23 cellular contexts compared by ENCODE assay signal in genomic region chr6:15076565-15076964, GRCh38.
DNase-seq lines count a peak whose midpoint lies in the region; ATAC-seq and TF ChIP-seq lines count a peak whose summit lies in the region.
"Had no signal": no experiment of that assay in that cellular context is flagged by ENCODE, and none has a peak within 500 bp of the region (broad histone marks: within the 10 kb centered on the region; RNA-seq: fewer than 3 reads in every experiment).

No MANE protein-coding gene starts in this region.

- H3K4me1 Mint-ChIP-seq in GM23338 (peaks cover 34% of the 10 kb centered on the region), glutamatergic neuron (ENCODE audit: low read depth, unreplicated experiment) (peaks cover 15% of the 10 kb centered on the region)
- H3K4me1 Mint-ChIP-seq: CD4-positive, CD25-positive, alpha-beta regulatory T cell had no signal

- H3K4me1 ChIP-seq in GM23338 (ENCODE audit: insufficient read depth) (peaks cover 31% of the 10 kb centered on the region), OCI-LY3 (ENCODE audit: low read length) (peaks cover 10% of the 10 kb centered on the region), OCI-LY7 (ENCODE audit: insufficient read depth, low read length, poor library complexity, severe bottlenecking) (no peaks in the 10 kb centered on the region)
- H3K4me1 ChIP-seq: BLaER1, Peyer's patch had no signal

- H3K36me3 ChIP-seq in GM23338 (ENCODE audit: insufficient read depth) (no peaks in the 10 kb centered on the region), OCI-LY3 (replicated peaks; ENCODE audit: low read depth, low read length) (no peaks in the 10 kb centered on the region), OCI-LY7 (ENCODE audit: insufficient read depth, low read length) (no peaks in the 10 kb centered on the region)
- H3K36me3 ChIP-seq: BLaER1, Peyer's patch had no signal

- CTCF ChIA-PET in OCI-LY7 (lab: Charles Lee; ENCODE audit: unreplicated experiment) = no interaction called here

- no peak overlapping the region for H3K4me3 Mint-ChIP-seq in GM23338
- H3K4me3 Mint-ChIP-seq in glutamatergic neuron (ENCODE audit: unreplicated experiment) = peak overlapping the region; percentile 36
- H3K4me3 Mint-ChIP-seq: CD4-positive, CD25-positive, alpha-beta regulatory T cell had no signal

- H2AFZ ChIP-seq in GM23338 (0 out of 2 replicates have a peak overlapping the region, but pooled peaks have one; percentile 23), OCI-LY3 (ENCODE audit: low read depth, low read length) (no peak overlapping the region), OCI-LY7 (ENCODE audit: low read length) (no peak overlapping the region)

- H3K4me2 ChIP-seq in GM23338 = no peak overlapping the region
- peak overlapping the region; percentile 55; the same call in 1 of the 2 replicates for H3K4me2 ChIP-seq in OCI-LY3 (ENCODE audit: low read length)
- H3K4me2 ChIP-seq in OCI-LY7 (ENCODE audit: low read length) = no peak overlapping the region
- H3K4me2 ChIP-seq: BLaER1, SK-N-SH had no signal

- H3K9me2 ChIP-seq in GM23338 (ENCODE audit: insufficient read depth) = no peaks in the 10 kb centered on the region
- H3K9me2 ChIP-seq in OCI-LY7 (ENCODE audit: insufficient read depth, low read length) = no peaks in the 10 kb centered on the region
- H3K9me2 ChIP-seq: SK-N-SH had no signal

- no peak overlapping the region for H3K9ac ChIP-seq in OCI-LY3 (ENCODE audit: low read length)
- H3K9ac ChIP-seq: BLaER1, SK-N-SH had no signal

- H3K9me3 ChIP-seq in OCI-LY3 (ENCODE audit: insufficient read depth, low read length) = no peaks in the 10 kb centered on the region
- no peaks in the 10 kb centered on the region for H3K9me3 ChIP-seq in OCI-LY7 (ENCODE audit: low read length)
- H3K9me3 ChIP-seq: BLaER1, Peyer's patch, SK-N-SH had no signal

- intact Hi-C loops in OCI-LY7 (cut with micrococcal nuclease; ENCODE audit: unreplicated experiment) = no loop called here

- no peak overlapping the region for H3K4me3 ChIP-seq in GM23338
- H3K4me3 ChIP-seq in OCI-LY3 (ENCODE audit: low read length) = no peak overlapping the region
- H3K4me3 ChIP-seq in OCI-LY7 (ENCODE audit: low read depth, low read length, poor library complexity, severe bottlenecking) = no peak overlapping the region
- H3K4me3 ChIP-seq: BLaER1, Peyer's patch had no signal

- TF ChIP-seq CTCF in GM23338 (conservative IDR thresholded peaks at IDR 0.05; ENCODE audit: low read depth in 2 of 2) (no peak), OCI-LY3 (IDR thresholded peaks at IDR 0.05; ENCODE audit: low read depth, low read length) (no peak), glutamatergic neuron (IDR thresholded peaks at IDR 0.05; ENCODE audit: partially characterized antibody, unreplicated experiment) (no peak), OCI-LY7 (conservative IDR thresholded peaks at IDR 0.05; ENCODE audit: low read length) (no peak)

- H3K36me3 Mint-ChIP-seq in GM23338 (ENCODE audit: low read depth) = peaks cover 4% of the 10 kb centered on the region; the same call in 2 of the 3 replicates
- no peaks in the 10 kb centered on the region for H3K36me3 Mint-ChIP-seq in glutamatergic neuron (ENCODE audit: unreplicated experiment)
- H3K36me3 Mint-ChIP-seq: CD4-positive, CD25-positive, alpha-beta regulatory T cell had no signal

- H3K27ac ChIP-seq in GM23338 (ENCODE audit: low read depth) (no peak overlapping the region), OCI-LY3 (ENCODE audit: low read length) (no peak overlapping the region), OCI-LY7 (ENCODE audit: low read depth, low read length, poor library complexity, severe bottlenecking) (no peak overlapping the region)
- H3K27ac ChIP-seq: BLaER1, Peyer's patch had no signal

- H3F3A ChIP-seq in GM23338 (replicated peaks; ENCODE audit: low read depth) = no peaks in the 10 kb centered on the region; the same call in 1 of the 2 replicates

- H3K27me3 Mint-ChIP-seq in GM23338 (ENCODE audit: insufficient read depth, low read depth, poor library complexity) = peaks cover 11% of the 10 kb centered on the region
- peaks cover 3% of the 10 kb centered on the region for H3K27me3 Mint-ChIP-seq in glutamatergic neuron (ENCODE audit: unreplicated experiment)
- H3K27me3 Mint-ChIP-seq: CD4-positive, CD25-positive, alpha-beta regulatory T cell had no signal

- peaks cover 7% of the 10 kb centered on the region for H3K9me3 Mint-ChIP-seq in GM23338
- H3K9me3 Mint-ChIP-seq in glutamatergic neuron (ENCODE audit: unreplicated experiment) = peaks cover 4% of the 10 kb centered on the region
- H3K9me3 Mint-ChIP-seq: CD4-positive, CD25-positive, alpha-beta regulatory T cell had no signal

- H3K79me2 ChIP-seq in GM23338 (replicated peaks; ENCODE audit: insufficient read depth) (no peaks in the 10 kb centered on the region), OCI-LY3 (ENCODE audit: low read length) (no peaks in the 10 kb centered on the region), OCI-LY7 (ENCODE audit: insufficient read depth, low read depth, low read length) (no peaks in the 10 kb centered on the region)

- no peak for ATAC-seq in GM23338
- no peak for ATAC-seq in GM19397 (IDR thresholded peaks at IDR 0.05; ENCODE audit: unreplicated experiment)
- ATAC-seq: HepG2 had no signal

- H3K27ac Mint-ChIP-seq in GM23338 (no peak overlapping the region), glutamatergic neuron (ENCODE audit: unreplicated experiment) (peak overlapping the region; percentile 62)
- H3K27ac Mint-ChIP-seq: CD4-positive, CD25-positive, alpha-beta regulatory T cell had no signal

- BruUV-seq in OCI-LY7 (replicated peaks; lab: Mats Ljungman, UMichigan) = no TSS peak

- H3K27me3 ChIP-seq in GM23338 (ENCODE audit: insufficient read depth) (no peaks in the 10 kb centered on the region), OCI-LY3 (ENCODE audit: low read depth, low read length) (no peaks in the 10 kb centered on the region)
- H3K27me3 ChIP-seq: BLaER1, Peyer's patch had no signal

- H4K20me1 ChIP-seq in GM23338 (replicated peaks; ENCODE audit: insufficient read depth) (no peaks in the 10 kb centered on the region), OCI-LY3 (ENCODE audit: insufficient read depth, low read length) (no peaks in the 10 kb centered on the region), OCI-LY7 (ENCODE audit: insufficient read depth, low read length) (no peaks in the 10 kb centered on the region)
- H4K20me1 ChIP-seq: BLaER1 had no signal

- DNase-seq in GM23338 (ENCODE audit: low spot score) (no peak), glutamatergic neuron (no peak), retina (peak; percentile 16), OCI-LY7 (ENCODE audit: low spot score) (no peak), NCI-H510A treated with DMSO at 0.1 percent for 48 hours (lab: John Stamatoyannopoulos, UW) (no peak)
- DNase-seq: CD4-positive, CD25-positive, alpha-beta regulatory T cell; Kasumi-1; NCI-H1092 treated with DMSO at 0.1 percent for 48 hours; NCI-H1436; NCI-H187; NCI-H2081 treated with DMSO at 0.1 percent for 48 hours; NCI-H2171; NCI-H510A; NK-92 treated with Interleukin-12 subunit alpha and Interleukin-12 subunit beta, amount 100 ng/mL, for 24 hours; OCI-M1; Peyer's patch; SIG-M5; SK-N-SH; SW 1271 had no signal

- POLR2A ChIA-PET in OCI-LY7 (lab: Charles Lee) = interaction anchor here (0.6 kb wide), 1 partner anchor 112 kb away, joined by 3 read pairs; no protein-coding TSS in a partner anchor
